ENCODE assay signal across 8 cellular contexts in the genomic region with DNA sequence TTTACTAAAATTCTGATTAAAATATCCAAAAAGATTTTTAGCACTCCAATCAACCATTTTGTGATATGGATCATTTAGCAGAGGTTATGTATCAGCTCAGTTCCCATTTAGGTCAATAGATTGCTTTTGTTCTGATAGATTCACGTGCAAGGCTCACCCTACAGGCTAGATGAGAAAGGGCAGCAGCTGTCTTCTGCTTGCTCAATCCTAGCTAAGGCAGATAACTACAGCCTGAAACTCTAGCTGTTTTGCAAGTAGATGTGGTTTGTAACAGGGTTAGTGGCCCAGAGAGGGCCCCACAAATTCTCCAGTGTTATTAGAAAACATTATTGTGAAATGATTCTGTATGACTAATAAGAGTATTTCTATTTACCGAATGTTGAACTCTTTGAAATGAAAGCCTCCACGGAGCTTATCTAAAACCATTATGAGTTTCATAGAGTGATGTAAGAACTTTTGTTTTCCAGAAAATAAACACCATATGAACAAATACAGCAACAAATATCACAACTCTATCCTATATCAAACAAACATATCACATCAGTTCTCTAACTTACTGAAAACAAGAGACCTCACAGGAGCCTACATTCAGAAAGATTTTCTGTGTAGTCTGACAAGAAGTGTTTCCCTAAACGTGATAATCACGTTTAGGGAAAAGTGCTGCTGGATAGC.
DNase-seq lines count a peak whose midpoint lies in the region; ATAC-seq and TF ChIP-seq lines count a peak whose summit lies in the region.

No MANE protein-coding gene starts in this region.

- H3K9me3 ChIP-seq in suprapubic skin = no peaks in the 10 kb centered on the region

- no peak for TF ChIP-seq EP300 in suprapubic skin (IDR thresholded peaks at IDR 0.05)

- peak overlapping the region; percentile 39 for H3K27ac Mint-ChIP-seq in activated T-helper 2 cell treated with anti-CD3 and anti-CD28 coated beads, Interferon-gamma antibody, Interleukin-2, Interleukin-4, amounts not matched to agents 10 μg/mL and 5 μg/mL and 100 μg/mL, durations not matched to agents 14 hours and 24 hours and 36 hours

- peaks cover 18% of the 10 kb centered on the region for H3K4me1 Mint-ChIP-seq in activated T-helper 2 cell treated with anti-CD3 and anti-CD28 coated beads, Interferon-gamma antibody, Interleukin-2, Interleukin-4, amounts not matched to agents 10 μg/mL and 5 μg/mL and 100 μg/mL, durations not matched to agents 14 hours and 24 hours and 36 hours (ENCODE audit: low read depth)

- H3K27ac ChIP-seq in C4-2B = no peak overlapping the region
- H3K27ac ChIP-seq in suprapubic skin = no peak overlapping the region

- no peak for TF ChIP-seq POLR2A in suprapubic skin (IDR thresholded peaks at IDR 0.05)

- peaks cover 3% of the 10 kb centered on the region for H3K4me1 ChIP-seq in suprapubic skin

- H3K36me3 Mint-ChIP-seq in activated T-helper 2 cell treated with anti-CD3 and anti-CD28 coated beads, Interferon-gamma antibody, Interleukin-2, Interleukin-4, amounts not matched to agents 10 μg/mL and 5 μg/mL and 100 μg/mL, durations not matched to agents 14 hours and 24 hours and 36 hours (ENCODE audit: low read depth) = no peaks in the 10 kb centered on the region

- ATAC-seq in GM18508 (IDR thresholded peaks at IDR 0.05; ENCODE audit: insufficient read depth, unreplicated experiment) = peak; percentile 99
- peak; percentile 100 for ATAC-seq in HG02840 (IDR thresholded peaks at IDR 0.05; ENCODE audit: low FRiP score, unreplicated experiment)

- peak; percentile 35 for TF ChIP-seq CTCF in C4-2B (conservative IDR thresholded peaks at IDR 0.05)
- TF ChIP-seq CTCF in suprapubic skin (IDR thresholded peaks at IDR 0.05) = peak; percentile 4 to 18

- no peaks in the 10 kb centered on the region for H3K9me3 Mint-ChIP-seq in activated T-helper 2 cell treated with anti-CD3 and anti-CD28 coated beads, Interferon-gamma antibody, Interleukin-2, Interleukin-4, amounts not matched to agents 10 μg/mL and 5 μg/mL and 100 μg/mL, durations not matched to agents 14 hours and 24 hours and 36 hours

- H3K27me3 ChIP-seq in suprapubic skin = no peaks in the 10 kb centered on the region

- intact Hi-C loops in activated T-helper 2 cell treated with anti-CD3 and anti-CD28 coated beads, Interferon-gamma antibody, Interleukin-2, Interleukin-4, amounts not matched to agents 10 μg/mL and 5 μg/mL and 100 μg/mL, durations not matched to agents 14 hours and 24 hours and 36 hours (cut with micrococcal nuclease) = loop anchor here (2.0 to 10.0 kb wide), 6 partner anchors 118 to 398 kb away; no protein-coding TSS in a partner anchor

- WGBS in suprapubic skin = 37% methylated on average over 5 of the region's 5 CpGs

- no peak overlapping the region for H3K4me3 ChIP-seq in suprapubic skin

- no peak overlapping the region for H3K4me3 Mint-ChIP-seq in activated T-helper 2 cell treated with anti-CD3 and anti-CD28 coated beads, Interferon-gamma antibody, Interleukin-2, Interleukin-4, amounts not matched to agents 10 μg/mL and 5 μg/mL and 100 μg/mL, durations not matched to agents 14 hours and 24 hours and 36 hours (ENCODE audit: low read depth)

- no peaks in the 10 kb centered on the region for H3K36me3 ChIP-seq in suprapubic skin

- peak; percentile 78 for DNase-seq in NCI-H1694 treated with DMSO at 0.1 percent for 48 hours (lab: John Stamatoyannopoulos, UW)
- DNase-seq in activated T-helper 2 cell treated with anti-CD3 and anti-CD28 coated beads, Interferon-gamma antibody, Interleukin-2, Interleukin-4, amounts not matched to agents 10 μg/mL and 5 μg/mL and 100 μg/mL, durations not matched to agents 14 hours and 24 hours and 36 hours (ENCODE audit: low spot score) = peak; percentile 11
- peak; percentile 48 for DNase-seq in iPS-NIHi7 (ENCODE audit: extremely low spot score)
- DNase-seq in suprapubic skin (ENCODE audit: low spot score in 2 of 2) = no peak
- no peak for DNase-seq in 8988T

- no peaks in the 10 kb centered on the region for H3K27me3 Mint-ChIP-seq in activated T-helper 2 cell treated with anti-CD3 and anti-CD28 coated beads, Interferon-gamma antibody, Interleukin-2, Interleukin-4, amounts not matched to agents 10 μg/mL and 5 μg/mL and 100 μg/mL, durations not matched to agents 14 hours and 24 hours and 36 hours (ENCODE audit: low read depth)

Comparison
In these comparisons a context has a peak if more than half of its experiments do, and no peak if none do; other contexts are left out.
1. DNase-seq: peak in NCI-H1694 treated with DMSO at 0.1 percent for 48 hours (single experiment), activated T-helper 2 cell treated with anti-CD3 and anti-CD28 coated beads, Interferon-gamma antibody, Interleukin-2, Interleukin-4, amounts not matched to agents 10 μg/mL and 5 μg/mL and 100 μg/mL, durations not matched to agents 14 hours and 24 hours and 36 hours (single experiment) and iPS-NIHi7 (single experiment); none in suprapubic skin (0 of 2) and 8988T (single experiment).